18 cellular contexts compared by ENCODE assay signal in the genomic region with DNA sequence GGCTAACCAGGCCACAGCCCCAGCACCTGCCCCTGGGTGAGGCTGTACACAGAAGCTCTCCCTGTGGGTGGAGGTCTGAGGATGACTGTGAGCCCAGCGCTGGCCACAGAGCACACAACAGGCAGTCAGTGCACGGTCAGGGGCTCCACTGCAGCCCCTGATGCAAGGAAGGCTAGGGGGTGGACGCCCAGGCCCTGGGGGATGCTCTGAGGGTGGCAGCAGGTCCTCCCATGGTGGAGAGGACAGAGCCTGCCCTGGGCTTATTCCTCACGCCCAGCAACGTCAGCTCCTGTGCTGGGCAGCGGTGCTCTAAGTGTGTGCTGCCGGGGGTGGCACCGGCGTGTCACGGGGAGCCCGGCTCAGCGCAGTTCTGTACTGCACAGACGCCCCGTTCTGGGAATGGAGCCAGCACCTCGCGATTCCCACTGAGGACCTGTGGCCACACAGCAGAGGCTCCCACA.
DNase-seq lines count a peak whose midpoint lies in the region; ATAC-seq and TF ChIP-seq lines count a peak whose summit lies in the region.
"Had no signal": no experiment of that assay in that cellular context is flagged by ENCODE, and none has a peak within 500 bp of the region (broad histone marks: within the 10 kb centered on the region; RNA-seq: fewer than 3 reads in every experiment).

No MANE protein-coding gene starts in this region.

- H3K4me1 ChIP-seq in right atrium auricular region: peaks cover 0 to 65% of the 10 kb centered on the region in 2 donors
- H3K4me1 ChIP-seq in uterus: no peaks in the 10 kb centered on the region
- H3K4me1 ChIP-seq: adrenal gland had no signal

- H3K27me3 ChIP-seq in right atrium auricular region (no peaks in the 10 kb centered on the region), uterus (no peaks in the 10 kb centered on the region)
- H3K27me3 ChIP-seq: adrenal gland, esophagus muscularis mucosa, ovary had no signal

- H3K27ac ChIP-seq in right atrium auricular region (peak overlapping the region; percentile 89 to 98), uterus (no peak overlapping the region)
- H3K27ac ChIP-seq: adrenal gland, esophagus muscularis mucosa, ovary, PC-9, thoracic aorta had no signal

- H3K4me3 ChIP-seq in right atrium auricular region (no peak overlapping the region), uterus (no peak overlapping the region)
- H3K4me3 ChIP-seq: adrenal gland, esophagus muscularis mucosa, ovary, PC-9, thoracic aorta had no signal

- no peak for TF ChIP-seq CTCF in right atrium auricular region (IDR thresholded peaks at IDR 0.05)
- TF ChIP-seq CTCF in uterus (IDR thresholded peaks at IDR 0.05): no peak

- no peaks in the 10 kb centered on the region for H3K36me3 ChIP-seq in right atrium auricular region
- no peaks in the 10 kb centered on the region for H3K36me3 ChIP-seq in uterus
- H3K36me3 ChIP-seq: adrenal gland, ovary, thoracic aorta had no signal

- DNase-seq in COR-L47 (lab: John Stamatoyannopoulos, UW) (peak; percentile 70), astrocyte of the hippocampus (ENCODE audit: low read depth, low spot score) (peak; percentile 42), right atrium auricular region (ENCODE audit: low spot score) (no peak), sciatic nerve (ENCODE audit: low spot score) (peak; percentile 59), DMS 273 treated with DMSO at 0.1 percent for 48 hours (lab: John Stamatoyannopoulos, UW) (no peak), uterus (no peak)
- DNase-seq: activated CD4-positive, alpha-beta T cell treated with anti-CD3 and anti-CD28 coated beads for 48 hours; activated T-cell treated with anti-CD3 and anti-CD28 coated beads, Interleukin-2, amount 50 U/mL, for 4 hours; CD4-positive, CD25-positive, alpha-beta regulatory T cell; cortex of kidney; GDM1; NCI-H446 treated with DMSO at 0.1 percent for 48 hours; PC-9 had no signal

- ATAC-seq in sciatic nerve (no peak), GM21529 (IDR thresholded peaks at IDR 0.05; ENCODE audit: unreplicated experiment) (no peak)
- ATAC-seq: activated T-cell treated with anti-CD3 and anti-CD28 coated beads, Interleukin-2, amount 50 U/mL, for 4 hours had no signal

- intact Hi-C loops in sciatic nerve (cut with DNase I) (no loop called here), uterus (cut with DNase I; ENCODE audit: low total_unique reads) (no loop called here)

- no peak for TF ChIP-seq POLR2A in uterus (IDR thresholded peaks at IDR 0.05)

- no peaks in the 10 kb centered on the region for H3K9me3 ChIP-seq in right atrium auricular region
- no peaks in the 10 kb centered on the region for H3K9me3 ChIP-seq in uterus
- H3K9me3 ChIP-seq: adrenal gland, esophagus muscularis mucosa, ovary, thoracic aorta had no signal

Comparison
In these comparisons a context has a peak if more than half of its experiments do, and no peak if none do; other contexts are left out.
1. DNase-seq: peak in COR-L47 (single experiment), astrocyte of the hippocampus (single experiment) and sciatic nerve (single experiment); none in right atrium auricular region (single experiment), DMS 273 treated with DMSO at 0.1 percent for 48 hours (single experiment) and uterus (0 of 2).
2. H3K27ac ChIP-seq: peak in right atrium auricular region (2 of 2); none in uterus (0 of 2).